In the genomic region with DNA sequence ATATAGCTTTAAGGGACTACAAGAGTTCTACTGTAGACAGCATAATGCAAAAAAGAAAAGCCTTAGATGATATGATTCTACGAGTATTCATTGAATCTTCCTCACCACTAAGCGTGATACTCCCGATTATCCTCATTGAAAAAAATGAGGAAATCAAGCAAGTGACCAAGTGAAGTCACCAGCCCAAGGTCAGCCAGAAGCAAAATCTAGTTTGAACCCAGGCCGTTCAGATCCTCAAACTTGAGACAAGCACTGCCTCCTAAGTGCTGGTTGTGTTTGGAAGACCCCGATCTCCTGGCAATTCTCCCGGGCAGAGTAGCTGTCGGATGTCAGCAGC, we compare ENCODE assay signal across 8 cellular contexts. TPM values are rescaled to one million over a fixed set of nuclear protein-coding genes. Genes with fewer than 3 reads are reported as not detected.
DNase-seq lines count a peak whose midpoint lies in the region; ATAC-seq and TF ChIP-seq lines count a peak whose summit lies in the region.

No MANE protein-coding gene starts in this region.

- no peaks in the 10 kb centered on the region for H3K9me3 ChIP-seq in Karpas-422 (ENCODE audit: low read length)

- H3K4me3 Mint-ChIP-seq in natural killer cell: peak overlapping the region; percentile 89

- ATAC-seq in natural killer cell: no peak
- ATAC-seq in HG02973 (IDR thresholded peaks at IDR 0.05; ENCODE audit: unreplicated experiment): no peak
- no peak for ATAC-seq in GM18907 (IDR thresholded peaks at IDR 0.05; ENCODE audit: unreplicated experiment)

- peaks cover 41% of the 10 kb centered on the region for H3K4me1 ChIP-seq in Karpas-422 (ENCODE audit: low read length)

- H3K27me3 ChIP-seq in Karpas-422 (ENCODE audit: low read length): no peaks in the 10 kb centered on the region
- no peaks in the 10 kb centered on the region for H3K27me3 ChIP-seq in dorsolateral prefrontal cortex

- H3K4me2 ChIP-seq in Karpas-422 (ENCODE audit: low read depth, low read length, poor library complexity, severe bottlenecking): peak overlapping the region; percentile 88

- intact Hi-C loops in dorsolateral prefrontal cortex (cut with DNase I): loop anchor here (5.0 to 10.0 kb wide), 3 partner anchors 42 to 281 kb away; a partner anchor contains a TSS
- intact Hi-C loops in natural killer cell (cut with micrococcal nuclease): loop anchor here (5.0 to 10.0 kb wide), 5 partner anchors 52 to 423 kb away; a partner anchor contains a TSS

- H3K9ac ChIP-seq in Karpas-422 (ENCODE audit: low read length): peak overlapping the region; percentile 96

- TF ChIP-seq CTCF in AG10803 (conservative IDR thresholded peaks at IDR 0.05; ENCODE audit: low read length): no peak
- no peak for TF ChIP-seq CTCF in dorsolateral prefrontal cortex (IDR thresholded peaks at IDR 0.05 in 54 of 56, conservative IDR thresholded peaks at IDR 0.05 in 2 of 56; ENCODE audit: low read depth in 1 of 56, partially characterized antibody in 56 of 56)
- TF ChIP-seq CTCF in natural killer cell (IDR thresholded peaks at IDR 0.05): no peak

- H3K4me3 ChIP-seq in AG10803 (ENCODE audit: low read length): peak overlapping the region; percentile 89
- H3K4me3 ChIP-seq in Karpas-422 (ENCODE audit: low read length): peak overlapping the region; percentile 82
- peak overlapping the region; percentile 68 to 100 (median 98) for H3K4me3 ChIP-seq in dorsolateral prefrontal cortex

- no peaks in the 10 kb centered on the region for H3K27me3 Mint-ChIP-seq in natural killer cell (ENCODE audit: low read depth in 2 of 2)

- peak overlapping the region; percentile 82 for H3K27ac Mint-ChIP-seq in natural killer cell

- peaks cover 52 to 68% of the 10 kb centered on the region in 2 donors for H3K4me1 Mint-ChIP-seq in natural killer cell

- no peak overlapping the region for H2AFZ ChIP-seq in Karpas-422 (ENCODE audit: low read length)

- H3K9me2 ChIP-seq in Karpas-422 (replicated peaks; ENCODE audit: insufficient read depth, low read length): no peaks in the 10 kb centered on the region

- peak overlapping the region; percentile 84 for H3K27ac ChIP-seq in Karpas-422 (ENCODE audit: low read length)
- peak overlapping the region in 45 of 59 donors; percentile 17 to 95 (median 84) for H3K27ac ChIP-seq in dorsolateral prefrontal cortex

- no peak for DNase-seq in AG10803 (ENCODE audit: low read depth)
- DNase-seq in Karpas-422: no peak
- DNase-seq in dorsolateral prefrontal cortex: peak in 2 of 10 donors; percentile 13 to 51
- DNase-seq in natural killer cell: no peak
- no peak for DNase-seq in HuH-7.5 (ENCODE audit: low spot score)
- DNase-seq in hippocampal formation (lab: John Stamatoyannopoulos, UW): no peak

- peaks cover 16% of the 10 kb centered on the region; the same call in 1 of the 2 replicates for H3K36me3 ChIP-seq in Karpas-422 (ENCODE audit: insufficient read depth, low read length)

- H3K9me3 Mint-ChIP-seq in natural killer cell: no peaks in the 10 kb centered on the region

- H4K20me1 ChIP-seq in Karpas-422 (ENCODE audit: insufficient read depth, low read depth, low read length): peaks cover 4% of the 10 kb centered on the region; the same call in 1 of the 2 replicates

- no peaks in the 10 kb centered on the region for H3K36me3 Mint-ChIP-seq in natural killer cell

- H3K79me2 ChIP-seq in Karpas-422 (ENCODE audit: low read length): peaks cover 75% of the 10 kb centered on the region

RNA-seq across cellular contexts. Expression of a gene that starts 0.8 kb away (rescaled TPM):
- total RNA-seq in Karpas-422 (2014; rRNA removed; shearing (Covaris generic); ENCODE audit: low replicate concordance): 76.3 and 81.9 TPM in 2 replicates
- total RNA-seq in dorsolateral prefrontal cortex (100 to 1,000 TPM in 4 of 120 experiments, 10 to 100 TPM in 116; 54.2 to 101 (median 79.0) TPM), natural killer cell (100 to 1,000 TPM in 2 of 3 donors, 10 to 100 TPM in 1; 98.8 to 118 (median 117) TPM)

RNA-seq across cellular contexts. Expression of a gene that starts 3.9 kb away (rescaled TPM):
- 277 and 337 TPM in 2 replicates for total RNA-seq in Karpas-422 (2014; rRNA removed; shearing (Covaris generic); ENCODE audit: low replicate concordance)
- total RNA-seq in dorsolateral prefrontal cortex (10 to 100 TPM; 21.4 to 70.9 (median 41.3) TPM), natural killer cell (10 to 100 TPM; 74.9 to 93.6 (median 90.7) TPM)

RNA-seq across cellular contexts. Expression of a gene that starts 53.0 kb away (rescaled TPM):
- total RNA-seq in Karpas-422 (2014; rRNA removed; shearing (Covaris generic); ENCODE audit: low replicate concordance): 12.8 and 24.6 TPM in 2 replicates
- total RNA-seq in dorsolateral prefrontal cortex (100 to 1,000 TPM in 71 of 120 experiments, 10 to 100 TPM in 49; 66.2 to 164 (median 106) TPM), natural killer cell (10 to 100 TPM in 2 of 3 donors, 1 to 10 TPM in 1; 9.9 to 12.1 (median 10.9) TPM)
